8 cellular contexts compared by ENCODE assay signal in genomic region chr4:39044947-39045734, GRCh38. TPM values are rescaled to one million over a fixed set of nuclear protein-coding genes. Genes with fewer than 3 reads are reported as not detected.
DNase-seq lines count a peak whose midpoint lies in the region; ATAC-seq and TF ChIP-seq lines count a peak whose summit lies in the region.

No MANE protein-coding gene starts in this region.

- H3K4me3 ChIP-seq in AG09309 (ENCODE audit: control insufficient read depth, low read depth, low read length) = peak overlapping the region; percentile 60
- peak overlapping the region; percentile 76 to 88 for H3K4me3 ChIP-seq in aorta (ENCODE audit: low read length in 2 of 2)

- H3K27me3 Mint-ChIP-seq in activated CD4-positive, alpha-beta T cell treated with anti-CD3 and anti-CD28 coated beads, Interleukin-2, amount 10 ng/mL, durations not matched to agents 7 days and 5 days = no peaks in the 10 kb centered on the region

- POLR2A ChIA-PET in activated CD4-positive, alpha-beta T cell treated with anti-CD3 and anti-CD28 coated beads, Interleukin-2, amount 10 ng/mL, durations not matched to agents 7 days and 5 days (lab: Charles Lee) = interaction anchor here (0.7 kb wide), 1 partner anchor 407 kb away, joined by 5 read pairs; no protein-coding TSS in a partner anchor

- H3K4me1 Mint-ChIP-seq in activated CD4-positive, alpha-beta T cell treated with anti-CD3 and anti-CD28 coated beads, Interleukin-2, amount 10 ng/mL, durations not matched to agents 7 days and 5 days = peaks cover 56% of the 10 kb centered on the region

- peak overlapping the region; percentile 94 for H3K4me3 Mint-ChIP-seq in activated CD4-positive, alpha-beta T cell treated with anti-CD3 and anti-CD28 coated beads, Interleukin-2, amount 10 ng/mL, durations not matched to agents 7 days and 5 days

- H3K36me3 ChIP-seq in aorta (ENCODE audit: control insufficient read depth in 1 of 2, insufficient read depth in 2 of 2, low read length in 1 of 2) = no peaks in the 10 kb centered on the region

- TF ChIP-seq CTCF in AG09309 (IDR thresholded peaks at IDR 0.05; ENCODE audit: control insufficient read depth, insufficient read depth, low read depth, low read length, missing control alignments) = no peak

- peaks cover 16% of the 10 kb centered on the region for H3K36me3 Mint-ChIP-seq in activated CD4-positive, alpha-beta T cell treated with anti-CD3 and anti-CD28 coated beads, Interleukin-2, amount 10 ng/mL, durations not matched to agents 7 days and 5 days (ENCODE audit: low read depth)

- intact Hi-C loops in aorta (cut with DNase I) = no loop called here

- H3K9me3 Mint-ChIP-seq in activated CD4-positive, alpha-beta T cell treated with anti-CD3 and anti-CD28 coated beads, Interleukin-2, amount 10 ng/mL, durations not matched to agents 7 days and 5 days = no peaks in the 10 kb centered on the region

- DNase-seq in AG09309 (ENCODE audit: low read depth) (no peak), myocyte (ENCODE audit: low read depth) (peak; percentile 51), aorta (peak in 1 of 2 donors; percentile 85), cerebellar nuclear complex (lab: John Stamatoyannopoulos, UW) (no peak)
- DNase-seq in activated CD4-positive, alpha-beta T cell treated with anti-CD3 and anti-CD28 coated beads, Interleukin-2, amount 10 ng/mL, durations not matched to agents 7 days and 5 days = peak; percentile 44

- peak overlapping the region in 1 of 2 donors; percentile 34 for H3K27ac ChIP-seq in aorta (ENCODE audit: low read depth in 1 of 2, low read length in 2 of 2)

- H3K9me3 ChIP-seq in aorta (ENCODE audit: control insufficient read depth, low read length) = no peaks in the 10 kb centered on the region

- CTCF ChIA-PET in activated CD4-positive, alpha-beta T cell treated with anti-CD3 and anti-CD28 coated beads, Interleukin-2, amount 10 ng/mL, durations not matched to agents 7 days and 5 days (lab: Charles Lee) = interaction anchor here (0.7 to 1.5 kb wide), 4 partner anchors 10 to 31 kb away, joined by 3 to 5 read pairs (median 4); no protein-coding TSS in a partner anchor

- no peaks in the 10 kb centered on the region for H3K27me3 ChIP-seq in aorta (ENCODE audit: control insufficient read depth in 1 of 2, insufficient read depth in 2 of 2, low read length in 1 of 2)

- H3K27ac Mint-ChIP-seq in activated CD4-positive, alpha-beta T cell treated with anti-CD3 and anti-CD28 coated beads, Interleukin-2, amount 10 ng/mL, durations not matched to agents 7 days and 5 days = peak overlapping the region; percentile 97

- peak; percentile 7 for ATAC-seq in GM18873 (IDR thresholded peaks at IDR 0.05; ENCODE audit: low FRiP score, unreplicated experiment)
- peak; percentile 26 for ATAC-seq in HG03442 (IDR thresholded peaks at IDR 0.05; ENCODE audit: unreplicated experiment)
- peak; percentile 33 for ATAC-seq in esophagus mucosa
- peak; percentile 57 for ATAC-seq in aorta (ENCODE audit: low FRiP score)

- 0 to 1% methylated on average over 53 to 81 of the region's 81 CpGs for WGBS in aorta, 2 donors

- H3K4me1 ChIP-seq in aorta (ENCODE audit: control insufficient read depth in 1 of 2, insufficient read depth in 2 of 2, low read length in 2 of 2) = no peaks in the 10 kb centered on the region

RNA-seq across cellular contexts. Expression of gene TMEM156, which starts 12.9 kb away (rescaled TPM):
- total RNA-seq in activated CD4-positive, alpha-beta T cell treated with anti-CD3 and anti-CD28 coated beads, Interleukin-2, amount 10 ng/mL, durations not matched to agents 7 days and 5 days = 10 to 100 TPM; 19.5 to 19.6 TPM
- 0.16 TPM for total RNA-seq in esophagus mucosa
- not detected in 2 replicates for total RNA-seq in myocyte
- polyA plus RNA-seq in myocyte (2012) = not detected
- total RNA-seq in aorta = under 1 TPM; 0.30 to 0.52 TPM
- under 1 TPM; 0.05 to 0.25 TPM for polyA plus RNA-seq in aorta

RNA-seq across cellular contexts. Expression of gene KLHL5, which starts 16.9 kb away (rescaled TPM):
- total RNA-seq in activated CD4-positive, alpha-beta T cell treated with anti-CD3 and anti-CD28 coated beads, Interleukin-2, amount 10 ng/mL, durations not matched to agents 7 days and 5 days = 10 to 100 TPM; 23.6 to 25.0 TPM
- total RNA-seq in esophagus mucosa (9.0 TPM), myocyte (51.2 and 53.6 TPM in 2 replicates), aorta (10 to 100 TPM; 31.7 to 40.0 TPM)
- 38.5 TPM for polyA plus RNA-seq in myocyte (2012)
- polyA plus RNA-seq in aorta = 10 to 100 TPM; 11.2 to 24.8 TPM

Comparison
In these comparisons a context has a peak if more than half of its experiments do, and no peak if none do; other contexts are left out.
1. DNase-seq: peak in activated CD4-positive, alpha-beta T cell treated with anti-CD3 and anti-CD28 coated beads, Interleukin-2, amount 10 ng/mL, durations not matched to agents 7 days and 5 days (single experiment) and myocyte (single experiment); none in AG09309 (single experiment) and cerebellar nuclear complex (0 of 2).
2. ATAC-seq: peak in every context shown above with its lines; median percentile 57 in aorta; 33 in esophagus mucosa; 26 in HG03442; 7 in GM18873.
3. RNA of gene TMEM156, which starts 12.9 kb away (total RNA-seq): 19.5 to 19.6 TPM in activated CD4-positive, alpha-beta T cell treated with anti-CD3 and anti-CD28 coated beads, Interleukin-2, amount 10 ng/mL, durations not matched to agents 7 days and 5 days; 0.30 to 0.52 TPM in aorta, 0.16 TPM in esophagus mucosa (single experiment) and not detected in myocyte; every median in the first group is over 10 times any median in the second.